8 cellular contexts compared by ENCODE assay signal in the genomic region with DNA sequence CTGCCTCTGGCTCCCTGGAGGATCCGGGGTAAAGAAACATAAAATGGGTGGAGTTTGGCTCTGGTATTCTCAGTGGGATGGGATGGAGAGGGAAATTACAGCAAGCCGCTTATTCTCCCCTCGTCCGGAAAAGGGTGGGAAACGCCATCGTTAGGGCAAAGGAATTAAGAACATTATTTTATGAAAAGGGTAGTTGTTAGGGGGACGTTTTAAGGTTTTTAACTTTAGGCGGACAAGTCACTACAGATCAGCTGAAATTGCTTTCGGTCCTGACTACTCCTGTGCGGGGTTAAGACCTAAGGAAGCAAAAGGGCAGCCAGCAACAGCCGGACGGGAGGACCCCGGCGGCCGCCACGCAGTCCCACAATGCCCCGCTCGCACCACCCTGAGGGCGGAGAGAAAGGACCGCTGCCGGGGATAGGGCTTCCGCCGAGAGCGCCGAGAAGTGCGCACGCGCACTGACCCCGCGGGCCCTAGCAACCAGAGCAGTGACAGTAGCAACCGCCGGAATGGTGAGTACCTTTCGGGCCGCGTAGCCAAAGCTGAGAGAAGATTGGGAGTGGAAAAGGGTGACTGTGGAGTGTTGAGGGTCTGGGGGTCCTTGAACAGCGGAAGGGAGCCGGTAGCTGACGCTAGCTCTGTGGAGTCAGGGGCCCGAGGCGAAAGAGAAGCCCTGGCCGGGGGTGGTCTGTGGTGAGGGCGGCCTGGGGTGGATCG. TPM values are rescaled to one million over a fixed set of nuclear protein-coding genes. Genes with fewer than 3 reads are reported as not detected.
DNase-seq lines count a peak whose midpoint lies in the region; ATAC-seq and FAIRE-seq lines count a peak whose summit lies in the region.

A gene with protein sequence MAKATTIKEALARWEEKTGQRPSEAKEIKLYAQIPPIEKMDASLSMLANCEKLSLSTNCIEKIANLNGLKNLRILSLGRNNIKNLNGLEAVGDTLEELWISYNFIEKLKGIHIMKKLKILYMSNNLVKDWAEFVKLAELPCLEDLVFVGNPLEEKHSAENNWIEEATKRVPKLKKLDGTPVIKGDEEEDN (plus strand): TSS at position 456 of the 717 bp plus-strand sequence. CDS start 54 bp downstream, at position 510.

- in situ Hi-C loops in Caki2 (cut with HindIII; ENCODE audit: low pct_unique_long_range_greater_than_20kb, low sequenced_read_pairs), result no loop called here

- H3K9me3 ChIP-seq in HUES48 (ENCODE audit: control insufficient read depth, insufficient read depth, low read length) (no peaks in the 10 kb centered on the region), NT2/D1 (ENCODE audit: insufficient read depth, low read length) (no peaks in the 10 kb centered on the region), mesodermal cell (ENCODE audit: control insufficient read depth, low read length) (no peaks in the 10 kb centered on the region)

- WGBS in mesodermal cell (ENCODE audit: insufficient coverage in 2 of 2), 2 experiments, result 0 to 1% methylated on average over 39 to 43 of the region's 43 CpGs

- peak within 1 kb of the TSS; percentile 96 for H3K4me3 ChIP-seq in HUES48 (ENCODE audit: low read depth, low read length)
- H3K4me3 ChIP-seq in NT2/D1 (ENCODE audit: insufficient read length, low read depth), result peak within 1 kb of the TSS; percentile 88
- H3K4me3 ChIP-seq in mesodermal cell (ENCODE audit: extremely low read depth, insufficient read depth, low read length, poor library complexity, severe bottlenecking), result peak within 1 kb of the TSS; percentile 68

- FAIRE-seq in endometrium (lab: Jason Lieb, UNC), result peak; percentile 78

- H3K27ac ChIP-seq in HUES48 (ENCODE audit: low read depth, low read length) (peak within 1 kb of the TSS; percentile 78), mesodermal cell (ENCODE audit: low read depth, low read length, severe bottlenecking) (peak within 1 kb of the TSS; percentile 80)

- ATAC-seq in GM21423 (IDR thresholded peaks at IDR 0.05; ENCODE audit: unreplicated experiment), result peak; percentile 97

- no peaks in the 10 kb centered on the region for H3K36me3 ChIP-seq in HUES48 (ENCODE audit: control insufficient read depth, insufficient read depth, low read length)
- no peaks in the 10 kb centered on the region for H3K36me3 ChIP-seq in NT2/D1 (ENCODE audit: insufficient read depth, insufficient read length, low read length)
- no peaks in the 10 kb centered on the region for H3K36me3 ChIP-seq in mesodermal cell (ENCODE audit: control insufficient read depth, insufficient read depth, low read length)

- H3K27me3 ChIP-seq in HUES48 (ENCODE audit: control insufficient read depth, insufficient read depth, low read length) (no peaks in the 10 kb centered on the region), NT2/D1 (ENCODE audit: insufficient read depth, insufficient read length) (no peaks in the 10 kb centered on the region)

- DNase-seq in Caki2 (ENCODE audit: low read depth) (peak; percentile 84), NT2/D1 (ENCODE audit: low read depth, low spot score) (peak; percentile 83)
- peak; percentile 72 for DNase-seq in activated CD8-positive, alpha-beta memory T cell treated with anti-CD3 and anti-CD28 coated beads, Interleukin-2, amount 50 U/mL, for 24 hours (ENCODE audit: extremely low read depth)
- DNase-seq in stimulated activated CD8-positive, alpha-beta memory T cell treated with anti-CD3 and anti-CD28 coated beads, Interleukin-15, amount 100 ng/mL, for 24 hours (ENCODE audit: low read depth), result peak; percentile 77

- peak within 1 kb of the TSS; percentile 58 for H3K9ac ChIP-seq in HUES48 (ENCODE audit: low read depth, low read length)
- peak within 1 kb of the TSS; percentile 74 for H3K9ac ChIP-seq in NT2/D1 (ENCODE audit: insufficient read length, low read depth)

- peaks cover 7% of the 10 kb centered on the region; the same call in 1 of the 2 replicates for H3K4me1 ChIP-seq in HUES48 (ENCODE audit: control insufficient read depth, insufficient read depth, low read length)
- no peaks in the 10 kb centered on the region for H3K4me1 ChIP-seq in NT2/D1 (ENCODE audit: insufficient read depth, insufficient read length)
- no peaks in the 10 kb centered on the region for H3K4me1 ChIP-seq in mesodermal cell (ENCODE audit: control insufficient read depth, insufficient read depth, low read length, poor library complexity, severe bottlenecking)

RNA-seq across cellular contexts. Expression of the gene that starts here (rescaled TPM):
- total RNA-seq in Caki2 (2014; rRNA removed; shearing (Covaris generic); ENCODE audit: low replicate concordance), result 3.7 and 18.8 TPM in 2 replicates
- 9.7 TPM for polyA plus RNA-seq in mesodermal cell (2013, experiment 1 of 2)
- 10.6 TPM for polyA plus RNA-seq in mesodermal cell (2013, experiment 2 of 2)

Comparison
In these comparisons a context has a peak if more than half of its experiments do, and no peak if none do; other contexts are left out.
1. Peak in every context shown above with its lines: DNase-seq, ATAC-seq, H3K4me3 ChIP-seq and H3K27ac ChIP-seq.